9 cellular contexts compared by ENCODE assay signal in genomic region chr1:47755368-47755990, GRCh38.
A peak's percentile ranks its signal among the peaks of the same experiment; 100 is the strongest.
DNase-seq lines count a peak whose midpoint lies in the region; ATAC-seq and TF ChIP-seq lines count a peak whose summit lies in the region.
"Had no signal": no experiment of that assay in that cellular context is flagged by ENCODE, and none has a peak within 500 bp of the region (broad histone marks: within the 10 kb centered on the region; RNA-seq: fewer than 3 reads in every experiment).

No MANE protein-coding gene starts in this region.

- DNase-seq in activated gamma-delta T cell treated with Interleukin-2 at 50 U/mL for 16 hours = peak; percentile 21
- DNase-seq in activated gamma-delta T cell (lab: John Stamatoyannopoulos, UW) = no peak
- DNase-seq in HuH-7 (ENCODE audit: low spot score) = peak; percentile 72
- DNase-seq in activated CD8-positive, alpha-beta T cell treated with anti-CD3 and anti-CD28 coated beads for 36 hours = peak; percentile 73
- peak; percentile 11 for DNase-seq in fibroblast of mammary gland (ENCODE audit: low read depth)
- peak; percentile 57 for DNase-seq in stimulated activated CD4-positive, alpha-beta T cell treated with anti-CD3 and anti-CD28 coated beads, Interleukin-1b, Interleukin-23, amount 100 ng/mL, for 48 hours

- no peak overlapping the region for H3K27ac Mint-ChIP-seq in activated CD8-positive, alpha-beta T cell treated with anti-CD3 and anti-CD28 coated beads for 36 hours

- no peaks in the 10 kb centered on the region for H3K9me3 Mint-ChIP-seq in activated CD8-positive, alpha-beta T cell treated with anti-CD3 and anti-CD28 coated beads for 36 hours
- H3K9me3 Mint-ChIP-seq: central memory CD8-positive, alpha-beta T cell had no signal

- peaks cover 5% of the 10 kb centered on the region for H3K27me3 Mint-ChIP-seq in activated CD8-positive, alpha-beta T cell treated with anti-CD3 and anti-CD28 coated beads for 36 hours

- peak; percentile 61 for TF ChIP-seq CTCF in activated CD8-positive, alpha-beta T cell treated with anti-CD3 and anti-CD28 coated beads for 36 hours (IDR thresholded peaks at IDR 0.05)
- peak; percentile 55 for TF ChIP-seq CTCF in fibroblast of mammary gland (conservative IDR thresholded peaks at IDR 0.05; ENCODE audit: control insufficient read depth, insufficient read depth, low read depth, low read length)

- POLR2A ChIA-PET in activated CD8-positive, alpha-beta T cell treated with anti-CD3 and anti-CD28 coated beads for 36 hours (lab: Charles Lee) = no interaction called here

- peak; percentile 60 for ATAC-seq in activated CD8-positive, alpha-beta T cell treated with anti-CD3 and anti-CD28 coated beads for 36 hours
- ATAC-seq in HG02588 (IDR thresholded peaks at IDR 0.05; ENCODE audit: unreplicated experiment) (no peak), HG03439 (IDR thresholded peaks at IDR 0.05; ENCODE audit: unreplicated experiment) (no peak)

- no peaks in the 10 kb centered on the region for H3K4me1 Mint-ChIP-seq in activated CD8-positive, alpha-beta T cell treated with anti-CD3 and anti-CD28 coated beads for 36 hours (ENCODE audit: low read depth)
- H3K4me1 Mint-ChIP-seq: central memory CD8-positive, alpha-beta T cell had no signal

- H3K36me3 Mint-ChIP-seq in activated CD8-positive, alpha-beta T cell treated with anti-CD3 and anti-CD28 coated beads for 36 hours (ENCODE audit: low read depth) = no peaks in the 10 kb centered on the region

- intact Hi-C loops in activated CD8-positive, alpha-beta T cell treated with anti-CD3 and anti-CD28 coated beads for 36 hours (cut with micrococcal nuclease) = no loop called here

- H3K4me3 Mint-ChIP-seq in activated CD8-positive, alpha-beta T cell treated with anti-CD3 and anti-CD28 coated beads for 36 hours = no peak overlapping the region
- H3K4me3 Mint-ChIP-seq: central memory CD8-positive, alpha-beta T cell had no signal

- CTCF ChIA-PET in activated CD8-positive, alpha-beta T cell treated with anti-CD3 and anti-CD28 coated beads for 36 hours (lab: Charles Lee) = interaction anchor here (0.8 to 3.8 kb wide), 9 partner anchors 9 to 367 kb away, joined by 3 to 22 read pairs (median 5); no protein-coding TSS in a partner anchor

- no peak overlapping the region for H3K4me3 ChIP-seq in fibroblast of mammary gland (ENCODE audit: control insufficient read depth, low read depth, low read length)
